1 cellular context compared by ENCODE assay signal in genomic region chr21:41715649-41716321, GRCh38.
A peak's percentile ranks its signal among the peaks of the same experiment; 100 is the strongest.
TF ChIP-seq lines count a peak whose summit lies in the region.

No MANE protein-coding gene starts in this region.

TF ChIP-seq in HepG2, 621 proteins besides CTCF, POLR2A, EP300 and RAD21 (continued from another document and continues in another):
- TF ChIP-seq AHDC1 (CRISPR knock-in tag; IDR thresholded peaks at IDR 0.05; ENCODE audit: borderline replicate concordance) (peak; percentile 78; the same call in 1 of the 2 replicates), YEATS4 (CRISPR knock-in tag; IDR thresholded peaks at IDR 0.05; ENCODE audit: borderline replicate concordance) (0 out of 2 replicates have a peak, but pooled peaks have one; percentile 39), KAT7 (CRISPR knock-in tag; IDR thresholded peaks at IDR 0.05; ENCODE audit: borderline replicate concordance) (no peak), MEF2D (CRISPR knock-in tag; IDR thresholded peaks at IDR 0.05) (peak; percentile 98), LCORL (IDR thresholded peaks at IDR 0.05) (no peak), LCORL (CRISPR knock-in tag; IDR thresholded peaks at IDR 0.05) (peak; percentile 85), PHF5A (CRISPR knock-in tag; IDR thresholded peaks at IDR 0.05; ENCODE audit: low read depth, unreplicated experiment) (peak; percentile 49), ZNF605 (CRISPR knock-in tag; IDR thresholded peaks at IDR 0.05) (peak; percentile 89), RFX5 (IDR thresholded peaks at IDR 0.05; ENCODE audit: low read depth, low read length) (peak; percentile 49; the same call in 1 of the 2 replicates), RFX1 (IDR thresholded peaks at IDR 0.05) (peak; percentile 90), ZNF768 (CRISPR knock-in tag; IDR thresholded peaks at IDR 0.05) (no peak), TCF12 (IDR thresholded peaks at IDR 0.05) (no peak), TCF12 (CRISPR knock-in tag; IDR thresholded peaks at IDR 0.05) (peak; percentile 41; the same call in 1 of the 2 replicates), ZFP91 (CRISPR knock-in tag; IDR thresholded peaks at IDR 0.05; ENCODE audit: borderline replicate concordance) (peak; percentile 70; the same call in 1 of the 2 replicates), ZSCAN9 (CRISPR knock-in tag; IDR thresholded peaks at IDR 0.05; ENCODE audit: borderline replicate concordance) (peak; percentile 38; the same call in 1 of the 2 replicates), SKIL (CRISPR knock-in tag; IDR thresholded peaks at IDR 0.05; ENCODE audit: borderline replicate concordance) (peak; percentile 34; the same call in 1 of the 2 replicates), ZNF431 (CRISPR knock-in tag; IDR thresholded peaks at IDR 0.05; ENCODE audit: borderline replicate concordance, low read depth) (0 out of 2 replicates have a peak, but pooled peaks have one; percentile 34), GTF2F1 (IDR thresholded peaks at IDR 0.05; ENCODE audit: low read length) (0 out of 2 replicates have a peak, but pooled peaks have one; percentile 22), MLX (CRISPR knock-in tag; IDR thresholded peaks at IDR 0.05) (peak; percentile 52; the same call in 1 of the 2 replicates), THAP11 (CRISPR knock-in tag; IDR thresholded peaks at IDR 0.05) (peak; percentile 43; the same call in 1 of the 2 replicates), ZNF652 (CRISPR knock-in tag; IDR thresholded peaks at IDR 0.05; ENCODE audit: borderline replicate concordance, low read depth) (peak; percentile 37; the same call in 1 of the 2 replicates), MIXL1 (CRISPR knock-in tag; IDR thresholded peaks at IDR 0.05) (peak; percentile 60), HIVEP1 (CRISPR knock-in tag; IDR thresholded peaks at IDR 0.05) (peak; percentile 24; the same call in 1 of the 2 replicates), NCOR1 (IDR thresholded peaks at IDR 0.05; ENCODE audit: borderline replicate concordance, low read length) (peak; percentile 96), TBL1XR1 (IDR thresholded peaks at IDR 0.05; ENCODE audit: borderline replicate concordance, low read length, partially characterized antibody) (peak; percentile 83), MED13 (CRISPR knock-in tag; IDR thresholded peaks at IDR 0.05) (0 out of 2 replicates have a peak, but pooled peaks have one; percentile 24), KLF16 (CRISPR knock-in tag; IDR thresholded peaks at IDR 0.05) (peak in 1 of 2 experiments; percentile 73; a peak in 1 of 4 replicates), SPEN (CRISPR knock-in tag; IDR thresholded peaks at IDR 0.05; ENCODE audit: low read depth) (peak; percentile 58; the same call in 1 of the 2 replicates), KLF6 (CRISPR knock-in tag; IDR thresholded peaks at IDR 0.05) (0 out of 2 replicates have a peak, but pooled peaks have one; percentile 48), ATF2 (CRISPR knock-in tag; IDR thresholded peaks at IDR 0.05) (peak; percentile 79), DR1 (CRISPR knock-in tag; IDR thresholded peaks at IDR 0.05) (no peak), SP5 (CRISPR knock-in tag; IDR thresholded peaks at IDR 0.05; ENCODE audit: borderline replicate concordance, low read depth) (peak; percentile 11; the same call in 1 of the 2 replicates), ZNF614 (CRISPR knock-in tag; IDR thresholded peaks at IDR 0.05; ENCODE audit: borderline replicate concordance) (peak; percentile 68), HMGXB4 (CRISPR knock-in tag; IDR thresholded peaks at IDR 0.05; ENCODE audit: borderline replicate concordance in 1 of 2, low read depth in 1 of 2) (peak in 1 of 2 experiments; percentile 51; a peak in 2 of 4 replicates), ZNF563 (CRISPR knock-in tag; IDR thresholded peaks at IDR 0.05) (no peak), MTA1 (CRISPR knock-in tag; IDR thresholded peaks at IDR 0.05; ENCODE audit: borderline replicate concordance) (peak; percentile 75; the same call in 1 of the 2 replicates), ZNF160 (CRISPR knock-in tag; IDR thresholded peaks at IDR 0.05) (0 out of 2 replicates have a peak, but pooled peaks have one; percentile 31), TBX2 (CRISPR knock-in tag; IDR thresholded peaks at IDR 0.05; ENCODE audit: borderline replicate concordance) (peak; percentile 59; the same call in 1 of the 2 replicates), TFAP4 (IDR thresholded peaks at IDR 0.05; ENCODE audit: borderline replicate concordance, low read depth) (peak; percentile 28; the same call in 1 of the 2 replicates), ESRRA (CRISPR knock-in tag; IDR thresholded peaks at IDR 0.05; ENCODE audit: low read depth) (peak; percentile 35; the same call in 1 of the 2 replicates), POLR2G (IDR thresholded peaks at IDR 0.05; ENCODE audit: low read depth, low read length) (peak; percentile 63), KDM5B (CRISPR knock-in tag; IDR thresholded peaks at IDR 0.05; ENCODE audit: borderline replicate concordance) (0 out of 2 replicates have a peak, but pooled peaks have one; percentile 22), MIER2 (CRISPR knock-in tag; IDR thresholded peaks at IDR 0.05) (peak; percentile 49; the same call in 1 of the 2 replicates), ZNF788 (CRISPR knock-in tag; IDR thresholded peaks at IDR 0.05; ENCODE audit: borderline replicate concordance) (peak; percentile 27; the same call in 1 of the 2 replicates), ZNF619 (CRISPR knock-in tag; IDR thresholded peaks at IDR 0.05) (0 out of 2 replicates have a peak, but pooled peaks have one; percentile 55), SALL1 (CRISPR knock-in tag; IDR thresholded peaks at IDR 0.05) (peak; percentile 87), HOMEZ (CRISPR knock-in tag; IDR thresholded peaks at IDR 0.05; ENCODE audit: low read depth) (peak; percentile 87; the same call in 1 of the 2 replicates)
